Comparison of ENCODE assay signal across 20 cellular contexts in the genomic region with DNA sequence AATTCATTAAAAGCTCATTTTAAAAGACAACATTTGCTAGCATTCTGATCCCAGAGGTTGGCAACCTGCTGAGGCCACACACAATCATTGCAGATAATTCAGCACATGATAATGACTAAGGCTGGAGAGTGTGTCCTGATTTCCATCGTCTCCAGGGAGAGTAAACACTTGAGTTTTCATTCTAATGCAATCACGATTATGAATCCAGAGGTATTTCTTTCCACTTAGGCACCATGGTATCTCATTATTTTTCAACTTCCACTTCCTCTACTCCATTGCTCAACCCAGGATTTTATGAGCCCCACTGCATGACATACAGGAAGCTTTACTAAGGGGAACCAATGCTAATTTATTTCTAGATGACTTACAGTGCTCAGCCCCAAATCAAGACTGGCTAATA.
DNase-seq lines count a peak whose midpoint lies in the region; ATAC-seq, FAIRE-seq and TF ChIP-seq lines count a peak whose summit lies in the region.
"Had no signal": no experiment of that assay in that cellular context is flagged by ENCODE, and none has a peak within 500 bp of the region (broad histone marks: within the 10 kb centered on the region; RNA-seq: fewer than 3 reads in every experiment).

No MANE protein-coding gene starts in this region.

- H3K4me3 ChIP-seq in testis: no peak overlapping the region
- no peak overlapping the region for H3K4me3 ChIP-seq in upper lobe of right lung
- H3K4me3 ChIP-seq in kidney (ENCODE audit: low read length in 2 of 2): peak overlapping the region in 1 of 2 donors; percentile 41
- H3K4me3 ChIP-seq: coronary artery, spleen, upper lobe of left lung had no signal

- DNase-seq in Right ventricle myocardium superior (no peak), Right ventricle myocardium inferior (ENCODE audit: missing footprints) (no peak), NCI-H146 (lab: John Stamatoyannopoulos, UW) (peak; percentile 50), SIG-M5 treated with dmso at 0.1 percent for 504 hours (lab: John Stamatoyannopoulos, UW; ENCODE audit: unreplicated experiment) (peak; percentile 58), testis (no peak), upper lobe of right lung (no peak), kidney (no peak)
- DNase-seq: activated CD4-positive, alpha-beta T cell treated with anti-CD3 and anti-CD28 coated beads, Interleukin-2, amount 50 U/mL, for 4 hours; activated naive CD4-positive, alpha-beta T cell treated with anti-CD3 and anti-CD28 coated beads, Interleukin-2, amount 10 ng/mL, durations not matched to agents 7 days and 5 days; DND-41; naive thymus-derived CD4-positive, alpha-beta T cell; NCI-H2107; spleen; upper lobe of left lung had no signal

- H3K9me3 ChIP-seq in testis (no peaks in the 10 kb centered on the region), upper lobe of right lung (no peaks in the 10 kb centered on the region), kidney (ENCODE audit: control insufficient read depth in 1 of 2, low read length in 2 of 2) (no peaks in the 10 kb centered on the region)
- H3K9me3 ChIP-seq: upper lobe of left lung had no signal

- peak; percentile 29 for ATAC-seq in Right ventricle myocardium superior (ENCODE audit: poor library complexity)
- ATAC-seq in Right ventricle myocardium inferior: no peak
- no peak for ATAC-seq in upper lobe of right lung
- ATAC-seq in GM21529 (IDR thresholded peaks at IDR 0.05; ENCODE audit: unreplicated experiment): no peak
- ATAC-seq: naive thymus-derived CD4-positive, alpha-beta T cell; stimulated activated memory B cell treated with anti-CD40 and anti-IgM and Interleukin-4, amounts not matched to agents 10 μg/mL and 1 μg/mL and 100 μg/mL, for 72 hours had no signal

- H3K36me3 ChIP-seq in testis (ENCODE audit: low read depth, missing control alignments) (no peaks in the 10 kb centered on the region), upper lobe of right lung (no peaks in the 10 kb centered on the region), kidney (ENCODE audit: control insufficient read depth in 1 of 2, insufficient read depth in 2 of 2, low read length in 2 of 2) (no peaks in the 10 kb centered on the region)
- H3K36me3 ChIP-seq: spleen, upper lobe of left lung had no signal

- no peak overlapping the region for H3K27ac ChIP-seq in testis
- no peak overlapping the region for H3K27ac ChIP-seq in upper lobe of right lung
- H3K27ac ChIP-seq in kidney (ENCODE audit: low read depth in 2 of 2, low read length in 2 of 2): no peak overlapping the region
- H3K27ac ChIP-seq: C4-2B, coronary artery, spleen, upper lobe of left lung had no signal

- H3K4me1 ChIP-seq in testis (no peaks in the 10 kb centered on the region), upper lobe of right lung (no peaks in the 10 kb centered on the region), kidney (ENCODE audit: control insufficient read depth in 1 of 2, insufficient read depth in 1 of 2, low read depth in 1 of 2, low read length in 2 of 2) (no peaks in the 10 kb centered on the region)
- H3K4me1 ChIP-seq: spleen, upper lobe of left lung had no signal

- TF ChIP-seq CTCF in testis (IDR thresholded peaks at IDR 0.05) (no peak), upper lobe of right lung (IDR thresholded peaks at IDR 0.05) (no peak), kidney (IDR thresholded peaks at IDR 0.05; ENCODE audit: borderline replicate concordance, extremely low read depth, insufficient read depth) (no peak)

- WGBS in testis, 2 donors: 31 to 38% methylated on average over 2 of the region's 2 CpGs

- H3K9ac ChIP-seq in kidney (ENCODE audit: low read length in 2 of 2): peak overlapping the region in 1 of 2 donors; percentile 17

- no peak for FAIRE-seq in kidney (lab: Jason Lieb, UNC)
- FAIRE-seq: A204.1, HTR-8/SVneo had no signal

- TF ChIP-seq POLR2A in testis (IDR thresholded peaks at IDR 0.05): no peak

- H3K27me3 ChIP-seq in testis (no peaks in the 10 kb centered on the region), upper lobe of right lung (no peaks in the 10 kb centered on the region)
- H3K27me3 ChIP-seq: spleen, upper lobe of left lung had no signal

- intact Hi-C loops in Right ventricle myocardium superior (cut with DNase I) (no loop called here), Right ventricle myocardium inferior (cut with DNase I) (no loop called here), testis (cut with DNase I; ENCODE audit: low total_unique reads) (no loop called here), upper lobe of right lung (cut with DNase I) (no loop called here), kidney (cut with DNase I) (no loop called here)

Comparison
In these comparisons a context has a peak if more than half of its experiments do, and no peak if none do; other contexts are left out.
1. DNase-seq: peak in NCI-H146 (single experiment) and SIG-M5 treated with dmso at 0.1 percent for 504 hours (single experiment); none in Right ventricle myocardium superior (single experiment), Right ventricle myocardium inferior (single experiment), testis (single experiment), upper lobe of right lung (single experiment) and kidney (single experiment).